In the genomic region with DNA sequence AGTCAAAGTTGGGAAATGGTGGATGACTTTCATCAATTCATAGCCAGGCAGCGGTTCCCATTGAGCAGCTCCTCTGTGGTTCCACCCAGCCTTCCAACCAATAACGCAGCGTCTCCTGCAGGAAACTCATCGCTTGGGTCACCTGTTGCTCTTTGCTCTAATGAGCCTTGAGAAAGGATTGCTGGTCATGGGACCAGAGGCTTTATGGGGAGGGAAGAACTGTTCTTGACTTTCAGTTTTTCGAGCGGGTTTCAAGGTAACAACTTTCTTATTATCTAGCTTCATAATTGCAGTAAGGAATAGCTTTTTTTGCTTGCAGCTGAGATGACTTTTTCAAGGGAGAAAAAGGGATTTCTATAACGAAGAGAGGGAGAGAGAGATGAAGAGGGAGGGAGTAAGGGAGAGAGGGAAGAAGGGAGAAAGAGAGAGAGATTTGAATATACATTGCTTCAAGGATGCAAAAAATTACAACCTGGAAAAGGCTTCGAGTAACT, we compare ENCODE assay signal across 8 cellular contexts. TPM values are rescaled to one million over a fixed set of nuclear protein-coding genes. Genes with fewer than 3 reads are reported as not detected.
A peak's percentile ranks its signal among the peaks of the same experiment; 100 is the strongest.
DNase-seq lines count a peak whose midpoint lies in the region; ATAC-seq, FAIRE-seq and TF ChIP-seq lines count a peak whose summit lies in the region.

No MANE protein-coding gene starts in this region.

- peak; percentile 34 for ATAC-seq in GM18502 (IDR thresholded peaks at IDR 0.05; ENCODE audit: poor library complexity, unreplicated experiment)
- peak; percentile 31 for ATAC-seq in HG03280 (IDR thresholded peaks at IDR 0.05; ENCODE audit: unreplicated experiment)

- DNase-seq in ascending aorta (ENCODE audit: low spot score in 2 of 2), result peak; percentile 14 to 81
- peak; percentile 43 for DNase-seq in left kidney (ENCODE audit: low read depth, low spot score)
- DNase-seq in stimulated activated CD4-positive, alpha-beta T cell treated with anti-CD3 and anti-CD28 coated beads, Interleukin-2, amount 100 ng/mL, for 48 hours, result no peak
- no peak for DNase-seq in NCI-H1092 treated with DMSO at 0.1 percent for 48 hours (lab: John Stamatoyannopoulos, UW)
- no peak for DNase-seq in RCC 7860 (ENCODE audit: low spot score)

- intact Hi-C loops in ascending aorta (cut with DNase I), result loop anchor here (10.0 kb wide), 1 partner anchor 59 kb away; no protein-coding TSS in a partner anchor

- no peaks in the 10 kb centered on the region for H3K36me3 ChIP-seq in ascending aorta

- no peaks in the 10 kb centered on the region for H3K27me3 ChIP-seq in ascending aorta

- FAIRE-seq in RCC 7860 (lab: Jason Lieb, UNC), result no peak

- peaks cover 0 to 21% of the 10 kb centered on the region in 2 donors for H3K4me1 ChIP-seq in ascending aorta

- H3K27ac ChIP-seq in ascending aorta (peak overlapping the region; percentile 63 to 79), temporal lobe (ENCODE audit: low read depth, low read length) (peak overlapping the region; percentile 48)

- H3K4me3 ChIP-seq in ascending aorta, result peak overlapping the region; percentile 49 to 61

- no peak for TF ChIP-seq CTCF in ascending aorta (IDR thresholded peaks at IDR 0.05)

- H3K9me3 ChIP-seq in ascending aorta, result no peaks in the 10 kb centered on the region

RNA-seq across cellular contexts. Expression of a gene that starts 0.4 kb away (rescaled TPM):
- total RNA-seq in ascending aorta, result 41.6 TPM
- total RNA-seq in temporal lobe, result 6.9 TPM

Comparison
In these comparisons a context has a peak if more than half of its experiments do, and no peak if none do; other contexts are left out.
1. DNase-seq: peak in ascending aorta (2 of 2) and left kidney (single experiment); none in stimulated activated CD4-positive, alpha-beta T cell treated with anti-CD3 and anti-CD28 coated beads, Interleukin-2, amount 100 ng/mL, for 48 hours (0 of 2), NCI-H1092 treated with DMSO at 0.1 percent for 48 hours (single experiment) and RCC 7860 (single experiment).